Comparison of ENCODE assay signal across 9 cellular contexts in genomic region chr6:55276745-55277627, GRCh38. TPM values are rescaled to one million over a fixed set of nuclear protein-coding genes. Genes with fewer than 3 reads are reported as not detected.
DNase-seq lines count a peak whose midpoint lies in the region; ATAC-seq and TF ChIP-seq lines count a peak whose summit lies in the region.
"Had no signal": no experiment of that assay in that cellular context is flagged by ENCODE, and none has a peak within 500 bp of the region (broad histone marks: within the 10 kb centered on the region; RNA-seq: fewer than 3 reads in every experiment).

No MANE protein-coding gene starts in this region.

- H3K27ac Mint-ChIP-seq in stimulated activated naive B cell treated with anti-CD40 and anti-IgM and Interleukin-4, amounts not matched to agents 10 μg/mL and 1 μg/mL and 100 μg/mL, for 72 hours = no peak overlapping the region

- intact Hi-C loops in colonic mucosa (cut with DNase I) = loop anchor here (5.0 kb wide), 1 partner anchor 610 kb away; no protein-coding TSS in a partner anchor

- peak; percentile 78 for ATAC-seq in GM18519 (IDR thresholded peaks at IDR 0.05; ENCODE audit: low FRiP score, unreplicated experiment)
- peak; percentile 62 for ATAC-seq in lung (ENCODE audit: insufficient read depth, low FRiP score)
- ATAC-seq in stimulated activated naive B cell treated with anti-CD40 and anti-IgM and Interleukin-4, amounts not matched to agents 10 μg/mL and 1 μg/mL and 100 μg/mL, for 72 hours (replicated peaks) = no peak

- WGBS in HUES64 = 28% methylated on average over 14 of the region's 15 CpGs
- WGBS in lung, 2 donors = 33% methylated on average over 15 of the region's 15 CpGs

- H3K9me3 Mint-ChIP-seq in stimulated activated naive B cell treated with anti-CD40 and anti-IgM and Interleukin-4, amounts not matched to agents 10 μg/mL and 1 μg/mL and 100 μg/mL, for 72 hours = no peaks in the 10 kb centered on the region

- H3K27ac ChIP-seq in HUES64 (ENCODE audit: low read depth, low read length) (peak overlapping the region; percentile 49; the same call in 1 of the 2 replicates), colonic mucosa (no peak overlapping the region), lung (ENCODE audit: low read depth in 1 of 2, low read length in 1 of 2) (no peak overlapping the region)

- no peaks in the 10 kb centered on the region for H3K36me3 Mint-ChIP-seq in stimulated activated naive B cell treated with anti-CD40 and anti-IgM and Interleukin-4, amounts not matched to agents 10 μg/mL and 1 μg/mL and 100 μg/mL, for 72 hours

- H3K4me3 Mint-ChIP-seq in stimulated activated naive B cell treated with anti-CD40 and anti-IgM and Interleukin-4, amounts not matched to agents 10 μg/mL and 1 μg/mL and 100 μg/mL, for 72 hours = no peak overlapping the region

- H3K9ac ChIP-seq in HUES64 (ENCODE audit: low read depth, low read length) (peak overlapping the region; percentile 46; the same call in 1 of the 2 replicates), NT2/D1 (ENCODE audit: insufficient read length, low read depth) (no peak overlapping the region), colonic mucosa (ENCODE audit: low read depth in 2 of 2, low read length in 2 of 2) (no peak overlapping the region)

- no peaks in the 10 kb centered on the region for H3K27me3 ChIP-seq in HUES64 (ENCODE audit: insufficient read depth, low read length)
- H3K27me3 ChIP-seq in NT2/D1 (ENCODE audit: insufficient read depth, insufficient read length) = no peaks in the 10 kb centered on the region
- no peaks in the 10 kb centered on the region for H3K27me3 ChIP-seq in colonic mucosa
- H3K27me3 ChIP-seq in lung (ENCODE audit: control insufficient read depth, insufficient read depth) = no peaks in the 10 kb centered on the region

- H3K4me1 Mint-ChIP-seq in stimulated activated naive B cell treated with anti-CD40 and anti-IgM and Interleukin-4, amounts not matched to agents 10 μg/mL and 1 μg/mL and 100 μg/mL, for 72 hours = no peaks in the 10 kb centered on the region

- H3K9me3 ChIP-seq in HUES64 (ENCODE audit: insufficient read depth, low read depth, low read length) = no peaks in the 10 kb centered on the region
- H3K9me3 ChIP-seq in NT2/D1 (ENCODE audit: insufficient read depth, low read length) = no peaks in the 10 kb centered on the region
- H3K9me3 ChIP-seq in colonic mucosa = no peaks in the 10 kb centered on the region
- H3K9me3 ChIP-seq in lung (ENCODE audit: control insufficient read depth in 2 of 2, insufficient read depth in 1 of 2, low read length in 1 of 2) = no peaks in the 10 kb centered on the region

- TF ChIP-seq CTCF in AG09319 (IDR thresholded peaks at IDR 0.05; ENCODE audit: low read depth, low read length) (peak; percentile 67), colonic mucosa (IDR thresholded peaks at IDR 0.05) (peak; percentile 47), lung (IDR thresholded peaks at IDR 0.05; ENCODE audit: control extremely low read depth, extremely low read depth) (no peak)

- no peaks in the 10 kb centered on the region for H3K36me3 ChIP-seq in HUES64 (ENCODE audit: insufficient read depth, low read length)
- no peaks in the 10 kb centered on the region for H3K36me3 ChIP-seq in NT2/D1 (ENCODE audit: insufficient read depth, insufficient read length, low read length)
- H3K36me3 ChIP-seq in colonic mucosa = no peaks in the 10 kb centered on the region
- H3K36me3 ChIP-seq in lung (ENCODE audit: control insufficient read depth in 2 of 2, insufficient read depth in 2 of 2, low read length in 2 of 2) = no peaks in the 10 kb centered on the region

- H3K4me3 ChIP-seq in HUES64 (ENCODE audit: low read length) (no peak overlapping the region), NT2/D1 (ENCODE audit: insufficient read length, low read depth) (no peak overlapping the region), colonic mucosa (no peak overlapping the region), lung (no peak overlapping the region)

- DNase-seq in AG09319 (ENCODE audit: extremely low read depth, low read depth) (peak; percentile 27), NT2/D1 (ENCODE audit: low read depth, low spot score) (peak; percentile 27), colonic mucosa (peak; percentile 32), lung (ENCODE audit: low spot score) (no peak)
- no peak for DNase-seq in stimulated activated naive B cell treated with anti-CD40 and anti-IgM and Interleukin-4, amounts not matched to agents 10 μg/mL and 1 μg/mL and 100 μg/mL, for 72 hours
- no peak for DNase-seq in stimulated activated naive CD4-positive, alpha-beta T cell treated with Interleukin-2 at 50 U/mL for 16 hours (lab: John Stamatoyannopoulos, UW)

- H3K4me1 ChIP-seq in HUES64 (ENCODE audit: insufficient read depth, low read length) (peaks cover 13% of the 10 kb centered on the region), NT2/D1 (ENCODE audit: insufficient read depth, insufficient read length) (no peaks in the 10 kb centered on the region), colonic mucosa (no peaks in the 10 kb centered on the region), lung (ENCODE audit: control insufficient read depth in 2 of 2, insufficient read depth in 2 of 2, low read length in 2 of 2) (no peaks in the 10 kb centered on the region)

- H3K27me3 Mint-ChIP-seq in stimulated activated naive B cell treated with anti-CD40 and anti-IgM and Interleukin-4, amounts not matched to agents 10 μg/mL and 1 μg/mL and 100 μg/mL, for 72 hours = no peaks in the 10 kb centered on the region

RNA-seq across cellular contexts. Expression of gene GFRAL, which starts 50.3 kb away (rescaled TPM):
- not detected for polyA plus RNA-seq in HUES64 (2013, experiment 1 of 2)
- not detected for polyA plus RNA-seq in HUES64 (2013, experiment 2 of 2)
- not detected for total RNA-seq in colonic mucosa
- not detected for total RNA-seq in lung
- not detected for polyA plus RNA-seq in lung
- total RNA-seq: mononuclear cell had no signal

Comparison
In these comparisons a context has a peak if more than half of its experiments do, and no peak if none do; other contexts are left out.
1. DNase-seq: peak in AG09319 (single experiment), NT2/D1 (single experiment) and colonic mucosa (single experiment); none in lung (single experiment), stimulated activated naive B cell treated with anti-CD40 and anti-IgM and Interleukin-4, amounts not matched to agents 10 μg/mL and 1 μg/mL and 100 μg/mL, for 72 hours (single experiment) and stimulated activated naive CD4-positive, alpha-beta T cell treated with Interleukin-2 at 50 U/mL for 16 hours (single experiment).
2. ATAC-seq: peak in GM18519 (single experiment) and lung (single experiment); none in stimulated activated naive B cell treated with anti-CD40 and anti-IgM and Interleukin-4, amounts not matched to agents 10 μg/mL and 1 μg/mL and 100 μg/mL, for 72 hours (0 of 2).